ENCODE assay signal across 18 cellular contexts in the genomic region with DNA sequence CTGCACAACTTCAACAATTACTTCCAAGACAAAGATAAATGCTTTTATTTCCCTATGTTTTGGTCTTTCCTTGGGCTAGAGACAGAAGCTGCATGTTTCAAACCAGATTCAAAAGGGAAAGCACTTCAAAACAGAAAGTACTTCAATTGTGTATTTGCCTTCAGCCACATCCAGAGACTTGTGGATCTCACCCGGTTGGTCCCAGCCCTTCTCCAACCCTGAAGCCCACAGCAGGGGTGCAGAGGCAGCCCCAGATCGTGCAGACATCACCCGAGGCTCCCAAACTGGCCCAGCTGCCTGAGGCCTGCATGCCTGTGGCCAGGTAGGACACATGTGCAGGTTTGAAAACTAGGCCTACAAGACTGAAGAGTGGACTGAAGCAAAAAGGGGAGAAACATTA.
DNase-seq lines count a peak whose midpoint lies in the region; ATAC-seq, FAIRE-seq and TF ChIP-seq lines count a peak whose summit lies in the region.
"Had no signal": no experiment of that assay in that cellular context is flagged by ENCODE, and none has a peak within 500 bp of the region (broad histone marks: within the 10 kb centered on the region; RNA-seq: fewer than 3 reads in every experiment).

No MANE protein-coding gene starts in this region.

- peak overlapping the region; percentile 61 for H3K27ac ChIP-seq in GM12878 (ENCODE audit: control insufficient read depth, insufficient read depth)
- H3K27ac ChIP-seq: ascending aorta, coronary artery, SK-N-MC, skin epidermis had no signal

- no peak overlapping the region for H3K4me3 ChIP-seq in GM12878
- H3K4me3 ChIP-seq: ascending aorta, coronary artery, SK-N-MC, skin epidermis had no signal

- no peak for ATAC-seq in stimulated activated naive CD8-positive, alpha-beta T cell treated with anti-CD3 and anti-CD28 coated beads, Interleukin-15, amount 100 ng/mL, for 72 hours
- no peak for ATAC-seq in stimulated activated naive CD8-positive, alpha-beta T cell treated with anti-CD3 and anti-CD28 coated beads, Interleukin-15, Interleukin-2, amounts not matched to agents 100 U/mL and 50 U/mL, for 24 hours
- ATAC-seq in HG03439 (IDR thresholded peaks at IDR 0.05; ENCODE audit: unreplicated experiment) (peak; percentile 49), GM12878 (peak; percentile 29; the same call in 2 of the 3 replicates), GM21515 (IDR thresholded peaks at IDR 0.05; ENCODE audit: unreplicated experiment) (no peak), HG03378 (IDR thresholded peaks at IDR 0.05; ENCODE audit: unreplicated experiment) (no peak)

- no peak overlapping the region for H3K9ac ChIP-seq in GM12878 (ENCODE audit: control insufficient read depth, insufficient read depth, low read length)

- intact Hi-C loops in GM12878 (cut with micrococcal nuclease; ENCODE audit: unreplicated experiment): no loop called here

- RAD21 ChIA-PET in GM12878 (lab: Charles Lee; ENCODE audit: unreplicated experiment): no interaction called here

- no peaks in the 10 kb centered on the region for H3K27me3 Mint-ChIP-seq in stimulated activated naive CD8-positive, alpha-beta T cell treated with anti-CD3 and anti-CD28 coated beads, Interleukin-15, amount 100 ng/mL, for 72 hours

- no peaks in the 10 kb centered on the region for H3K27me3 ChIP-seq in GM12878 (replicated peaks in 1 of 2; ENCODE audit: control insufficient read depth in 2 of 2, insufficient read depth in 2 of 2, low read length in 1 of 2)
- H3K27me3 ChIP-seq: ascending aorta had no signal

- TF ChIP-seq RAD21 in GM12878 (IDR thresholded peaks at IDR 0.05; ENCODE audit: insufficient read depth, low read depth, low read length): no peak

- TF ChIP-seq CTCF in GM12878 (IDR thresholded peaks at IDR 0.05 in 2 of 3, conservative IDR thresholded peaks at IDR 0.05 in 1 of 3; ENCODE audit: control insufficient read depth in 2 of 3, extremely low read depth in 1 of 3, insufficient read depth in 1 of 3, low read depth in 3 of 3, low read length in 3 of 3): no peak

- FAIRE-seq in GM12878 (lab: Jason Lieb, UNC): no peak
- FAIRE-seq: H54, kidney had no signal

- no peaks in the 10 kb centered on the region for H3K79me2 ChIP-seq in GM12878 (ENCODE audit: control insufficient read depth, insufficient read depth, low read length)

- no peak for DNase-seq in stimulated activated naive CD8-positive, alpha-beta T cell treated with anti-CD3 and anti-CD28 coated beads, Interleukin-15, amount 100 ng/mL, for 72 hours
- no peak for DNase-seq in stimulated activated naive CD8-positive, alpha-beta T cell treated with anti-CD3 and anti-CD28 coated beads, Interleukin-15, Interleukin-2, amounts not matched to agents 100 U/mL and 50 U/mL, for 24 hours
- DNase-seq in GM12878 (ENCODE audit: low read depth, low spot score) (no peak), HEK293T (ENCODE audit: extremely low spot score) (no peak), NCI-H2081 (lab: John Stamatoyannopoulos, UW) (no peak)
- DNase-seq: KBM-7; kidney; NCI-H1417 treated with DMSO at 0.1 percent for 48 hours; NCI-H2227 treated with DMSO at 0.1 percent for 48 hours; stimulated activated naive CD4-positive, alpha-beta T cell had no signal

- H3K4me1 Mint-ChIP-seq in stimulated activated naive CD8-positive, alpha-beta T cell treated with anti-CD3 and anti-CD28 coated beads, Interleukin-15, amount 100 ng/mL, for 72 hours: peaks cover 44% of the 10 kb centered on the region

- H3K4me3 Mint-ChIP-seq in stimulated activated naive CD8-positive, alpha-beta T cell treated with anti-CD3 and anti-CD28 coated beads, Interleukin-15, amount 100 ng/mL, for 72 hours: peak overlapping the region in 1 of 2 donors; percentile 38

- CTCF ChIA-PET in GM12878 (lab: Yijun Ruan, JAX) (no interaction called here), HEK293T (lab: Yijun Ruan, JAX) (no interaction called here)

- in situ Hi-C loops in GM12878 (cut with MboI): no loop called here

- no peak for TF ChIP-seq POLR2A in GM12878 (IDR thresholded peaks at IDR 0.05; ENCODE audit: low read depth, low read length)

- H3K4me2 ChIP-seq in GM12878 (ENCODE audit: control insufficient read depth, insufficient read depth): peak overlapping the region; percentile 14; the same call in 1 of the 2 replicates

- SMC1A ChIA-PET in GM12878 (lab: Charles Lee; ENCODE audit: uncharacterized antibody, unreplicated experiment): no interaction called here

- no TSS peak for BruUV-seq in GM12878 (replicated peaks; lab: Mats Ljungman, UMichigan)

- H3K27ac Mint-ChIP-seq in stimulated activated naive CD8-positive, alpha-beta T cell treated with anti-CD3 and anti-CD28 coated beads, Interleukin-15, amount 100 ng/mL, for 72 hours: peak overlapping the region; percentile 86 to 91

- WGBS in GM12878 (ENCODE audit: insufficient coverage, insufficient replicate concordance, low lambda C conversion rate, missing lambda C conversion rate): 17% methylated on average over 3 of the region's 3 CpGs

- H4K20me1 ChIP-seq in GM12878 (ENCODE audit: control insufficient read depth, insufficient read depth): no peaks in the 10 kb centered on the region

- H3K36me3 ChIP-seq in GM12878 (ENCODE audit: control insufficient read depth in 2 of 2, insufficient read depth in 2 of 2, low read length in 1 of 2): peaks cover 2 to 3% of the 10 kb centered on the region in 2 experiments; a peak in 1 of 4 replicates

- peak overlapping the region; percentile 15; the same call in 1 of the 2 replicates for H2AFZ ChIP-seq in GM12878 (ENCODE audit: control insufficient read depth, low read depth, low read length)

- H3K9me3 Mint-ChIP-seq in stimulated activated naive CD8-positive, alpha-beta T cell treated with anti-CD3 and anti-CD28 coated beads, Interleukin-15, amount 100 ng/mL, for 72 hours: no peaks in the 10 kb centered on the region

- POLR2A ChIA-PET in GM12878 (lab: Charles Lee) (no interaction called here), HEK293T (lab: Yijun Ruan, JAX) (no interaction called here)

- peaks cover 30% of the 10 kb centered on the region for H3K4me1 ChIP-seq in GM12878 (ENCODE audit: control insufficient read depth, insufficient read depth, low read length)
- H3K4me1 ChIP-seq: ascending aorta had no signal

- H3K9me3 ChIP-seq in GM12878 (replicated peaks; ENCODE audit: control insufficient read depth, insufficient read depth, low read length): no peaks in the 10 kb centered on the region; the same call in 1 of the 3 replicates
- H3K9me3 ChIP-seq: ascending aorta had no signal

- TF ChIP-seq EP300 in GM12878 (IDR thresholded peaks at IDR 0.05; ENCODE audit: borderline replicate concordance in 1 of 2, control insufficient read depth in 1 of 2, low read depth in 2 of 2, low read length in 2 of 2): no peak

TF ChIP-seq in GM12878, 131 proteins besides CTCF, POLR2A, EP300 and RAD21:
- no peak for TF ChIP-seq IKZF1 (conservative IDR thresholded peaks at IDR 0.05)

TF ChIP-seq in HEK293T, 16 proteins besides CTCF, POLR2A, EP300 and RAD21:
- TF ChIP-seq ZNF384 (IDR thresholded peaks at IDR 0.05) (no peak), NFRKB (IDR thresholded peaks at IDR 0.05) (no peak), SUZ12 (IDR thresholded peaks at IDR 0.05) (no peak), L3MBTL2 (conservative IDR thresholded peaks at IDR 0.05) (no peak), FOXM1 (IDR thresholded peaks at IDR 0.05; ENCODE audit: borderline replicate concordance) (no peak), CTBP1 (IDR thresholded peaks at IDR 0.05; ENCODE audit: borderline replicate concordance) (no peak), BHLHE40 (IDR thresholded peaks at IDR 0.05; ENCODE audit: borderline replicate concordance) (no peak), TARDBP (IDR thresholded peaks at IDR 0.05) (no peak), HDGF (IDR thresholded peaks at IDR 0.05; ENCODE audit: borderline replicate concordance) (no peak), FOXA1 (IDR thresholded peaks at IDR 0.05) (no peak), FOXK2 (IDR thresholded peaks at IDR 0.05) (no peak), LEF1 (IDR thresholded peaks at IDR 0.05; ENCODE audit: borderline replicate concordance) (no peak), ELF4 (IDR thresholded peaks at IDR 0.05) (no peak), SP1 (IDR thresholded peaks at IDR 0.05) (no peak), ARNT (IDR thresholded peaks at IDR 0.05) (no peak)
- TF ChIP-seq, protein P1, sequence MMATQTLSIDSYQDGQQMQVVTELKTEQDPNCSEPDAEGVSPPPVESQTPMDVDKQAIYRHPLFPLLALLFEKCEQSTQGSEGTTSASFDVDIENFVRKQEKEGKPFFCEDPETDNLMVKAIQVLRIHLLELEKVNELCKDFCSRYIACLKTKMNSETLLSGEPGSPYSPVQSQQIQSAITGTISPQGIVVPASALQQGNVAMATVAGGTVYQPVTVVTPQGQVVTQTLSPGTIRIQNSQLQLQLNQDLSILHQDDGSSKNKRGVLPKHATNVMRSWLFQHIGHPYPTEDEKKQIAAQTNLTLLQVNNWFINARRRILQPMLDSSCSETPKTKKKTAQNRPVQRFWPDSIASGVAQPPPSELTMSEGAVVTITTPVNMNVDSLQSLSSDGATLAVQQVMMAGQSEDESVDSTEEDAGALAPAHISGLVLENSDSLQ (IDR thresholded peaks at IDR 0.05): no peak

Comparison
In these comparisons a context has a peak if more than half of its experiments do, and no peak if none do; other contexts are left out.
1. ATAC-seq: peak in HG03439 (single experiment) and GM12878 (single experiment); none in stimulated activated naive CD8-positive, alpha-beta T cell treated with anti-CD3 and anti-CD28 coated beads, Interleukin-15, amount 100 ng/mL, for 72 hours (single experiment), stimulated activated naive CD8-positive, alpha-beta T cell treated with anti-CD3 and anti-CD28 coated beads, Interleukin-15, Interleukin-2, amounts not matched to agents 100 U/mL and 50 U/mL, for 24 hours (single experiment), GM21515 (single experiment) and HG03378 (single experiment).